16 cellular contexts compared by ENCODE assay signal in the genomic region with DNA sequence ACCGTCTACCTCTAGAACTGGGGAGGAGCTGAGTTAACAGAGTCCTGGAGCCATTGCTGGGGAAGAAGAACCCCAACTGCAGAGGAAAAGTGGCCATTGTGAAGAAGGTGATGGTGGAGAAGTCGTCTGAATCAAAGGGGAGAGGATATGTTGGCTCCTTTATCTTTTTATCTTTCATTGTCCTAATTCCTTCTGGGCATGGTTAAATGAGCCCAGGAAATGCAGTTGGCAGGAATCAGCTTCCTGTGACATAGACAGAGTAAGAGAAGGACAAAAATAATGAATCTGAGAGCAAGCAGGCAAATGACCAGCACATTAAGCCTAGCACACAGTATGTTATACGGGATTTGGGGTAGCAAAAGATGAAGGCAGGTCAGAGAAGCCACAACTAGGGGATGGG.
"Had no signal": no experiment of that assay in that cellular context is flagged by ENCODE, and none has a peak within 500 bp of the region (broad histone marks: within the 10 kb centered on the region; RNA-seq: fewer than 3 reads in every experiment).

No MANE protein-coding gene starts in this region.

- H3K9me3 Mint-ChIP-seq: activated CD4-positive, alpha-beta memory T cell treated with anti-CD3 and anti-CD28 coated beads, Interleukin-2, amount 10 ng/mL, durations not matched to agents 7 days and 5 days; immature natural killer cell; stimulated activated memory B cell treated with anti-CD40 and anti-IgM and Interleukin-4, amounts not matched to agents 10 μg/mL and 1 μg/mL and 100 μg/mL, for 72 hours; T-cell had no signal

- H3K9me3 ChIP-seq: gastrocnemius medialis, heart left ventricle had no signal

- H3K27ac ChIP-seq: gastrocnemius medialis, heart left ventricle had no signal

- H3K36me3 Mint-ChIP-seq: T-cell had no signal

- H3K27me3 ChIP-seq: gastrocnemius medialis, heart left ventricle had no signal

- H3K27ac Mint-ChIP-seq: activated CD4-positive, alpha-beta memory T cell treated with anti-CD3 and anti-CD28 coated beads, Interleukin-2, amount 10 ng/mL, durations not matched to agents 7 days and 5 days; immature natural killer cell; stimulated activated memory B cell treated with anti-CD40 and anti-IgM and Interleukin-4, amounts not matched to agents 10 μg/mL and 1 μg/mL and 100 μg/mL, for 72 hours; T-cell had no signal

- ATAC-seq: gastrocnemius medialis; heart left ventricle; stimulated activated memory B cell treated with anti-CD40 and anti-IgM and Interleukin-4, amounts not matched to agents 10 μg/mL and 1 μg/mL and 100 μg/mL, for 72 hours; T-cell had no signal

- DNase-seq: activated CD4-positive, alpha-beta memory T cell treated with anti-CD3 and anti-CD28 coated beads, Interleukin-2, amount 10 ng/mL, durations not matched to agents 7 days and 5 days; activated CD8-positive, alpha-beta memory T cell treated with anti-CD3 and anti-CD28 coated beads, Interleukin-2, amount 50 U/mL, for 4 hours; anterior cingulate cortex; cerebellar nuclear complex; dermis blood vessel endothelial cell; erythroblast; gastrocnemius medialis; heart left ventricle; immature natural killer cell; midbrain; posterior cingulate gyrus; retina; stimulated activated CD4-positive, alpha-beta T cell treated with anti-CD3 and anti-CD28 coated beads, Interleukin-2, amount 100 ng/mL, for 48 hours; T-cell; T-helper 9 cell had no signal

- H3K4me3 Mint-ChIP-seq: activated CD4-positive, alpha-beta memory T cell treated with anti-CD3 and anti-CD28 coated beads, Interleukin-2, amount 10 ng/mL, durations not matched to agents 7 days and 5 days; immature natural killer cell; stimulated activated memory B cell treated with anti-CD40 and anti-IgM and Interleukin-4, amounts not matched to agents 10 μg/mL and 1 μg/mL and 100 μg/mL, for 72 hours had no signal

- H3K4me3 ChIP-seq: gastrocnemius medialis, heart left ventricle had no signal

- H3K36me3 ChIP-seq: gastrocnemius medialis, heart left ventricle had no signal

- H3K27me3 Mint-ChIP-seq: activated CD4-positive, alpha-beta memory T cell treated with anti-CD3 and anti-CD28 coated beads, Interleukin-2, amount 10 ng/mL, durations not matched to agents 7 days and 5 days; stimulated activated memory B cell treated with anti-CD40 and anti-IgM and Interleukin-4, amounts not matched to agents 10 μg/mL and 1 μg/mL and 100 μg/mL, for 72 hours; T-cell had no signal
